1 cellular context compared by ENCODE assay signal in genomic region chr12:124881123-124881522, GRCh38.
TF ChIP-seq lines count a peak whose summit lies in the region.

No MANE protein-coding gene starts in this region.

TF ChIP-seq in HepG2, 621 proteins besides CTCF, POLR2A, EP300 and RAD21 (continued from another document and continues in another):
- TF ChIP-seq, protein P1, sequence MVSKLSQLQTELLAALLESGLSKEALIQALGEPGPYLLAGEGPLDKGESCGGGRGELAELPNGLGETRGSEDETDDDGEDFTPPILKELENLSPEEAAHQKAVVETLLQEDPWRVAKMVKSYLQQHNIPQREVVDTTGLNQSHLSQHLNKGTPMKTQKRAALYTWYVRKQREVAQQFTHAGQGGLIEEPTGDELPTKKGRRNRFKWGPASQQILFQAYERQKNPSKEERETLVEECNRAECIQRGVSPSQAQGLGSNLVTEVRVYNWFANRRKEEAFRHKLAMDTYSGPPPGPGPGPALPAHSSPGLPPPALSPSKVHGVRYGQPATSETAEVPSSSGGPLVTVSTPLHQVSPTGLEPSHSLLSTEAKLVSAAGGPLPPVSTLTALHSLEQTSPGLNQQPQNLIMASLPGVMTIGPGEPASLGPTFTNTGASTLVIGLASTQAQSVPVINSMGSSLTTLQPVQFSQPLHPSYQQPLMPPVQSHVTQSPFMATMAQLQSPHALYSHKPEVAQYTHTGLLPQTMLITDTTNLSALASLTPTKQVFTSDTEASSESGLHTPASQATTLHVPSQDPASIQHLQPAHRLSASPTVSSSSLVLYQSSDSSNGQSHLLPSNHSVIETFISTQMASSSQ (IDR thresholded peaks at IDR 0.05; ENCODE audit: low read depth) = no peak
- TF ChIP-seq, protein P1 (CRISPR knock-in tag; IDR thresholded peaks at IDR 0.05; ENCODE audit: borderline replicate concordance) = peak; percentile 29; the same call in 1 of the 2 replicates
- TF ChIP-seq ZNF543 (CRISPR knock-in tag; IDR thresholded peaks at IDR 0.05) (peak; percentile 74; the same call in 1 of the 2 replicates), RFX3 (CRISPR knock-in tag; IDR thresholded peaks at IDR 0.05) (no peak), TGIF2 (CRISPR knock-in tag; IDR thresholded peaks at IDR 0.05) (peak; percentile 57; the same call in 1 of the 2 replicates), FOXP4 (CRISPR knock-in tag; IDR thresholded peaks at IDR 0.05) (peak; percentile 67; the same call in 1 of the 2 replicates), TMF1 (CRISPR knock-in tag; IDR thresholded peaks at IDR 0.05; ENCODE audit: low read depth) (0 out of 2 replicates have a peak, but pooled peaks have one; percentile 26), ARNTL (CRISPR knock-in tag; IDR thresholded peaks at IDR 0.05) (0 out of 2 replicates have a peak, but pooled peaks have one; percentile 30), SOX5 (CRISPR knock-in tag; IDR thresholded peaks at IDR 0.05; ENCODE audit: borderline replicate concordance) (peak; percentile 81), GATAD1 (CRISPR knock-in tag; IDR thresholded peaks at IDR 0.05) (peak; percentile 54), MAZ (IDR thresholded peaks at IDR 0.05; ENCODE audit: borderline replicate concordance, low read depth, low read length) (no peak), MAZ (CRISPR knock-in tag; IDR thresholded peaks at IDR 0.05; ENCODE audit: low read depth) (no peak), PPARG (CRISPR knock-in tag; conservative IDR thresholded peaks at IDR 0.05) (peak; percentile 32; the same call in 1 of the 2 replicates), HMGXB3 (CRISPR knock-in tag; IDR thresholded peaks at IDR 0.05; ENCODE audit: borderline replicate concordance) (no peak), THAP8 (CRISPR knock-in tag; IDR thresholded peaks at IDR 0.05; ENCODE audit: borderline replicate concordance) (no peak), FOXO1 (CRISPR knock-in tag; IDR thresholded peaks at IDR 0.05) (peak; percentile 49; the same call in 1 of the 2 replicates), MEF2D (CRISPR knock-in tag; IDR thresholded peaks at IDR 0.05) (peak; percentile 72), ZSCAN20 (CRISPR knock-in tag; IDR thresholded peaks at IDR 0.05; ENCODE audit: borderline replicate concordance) (no peak), BORCS8-MEF2B (CRISPR knock-in tag; IDR thresholded peaks at IDR 0.05) (peak; percentile 65; the same call in 1 of the 2 replicates), MEIS2 (CRISPR knock-in tag; IDR thresholded peaks at IDR 0.05) (peak; percentile 79), HOXD1 (CRISPR knock-in tag; IDR thresholded peaks at IDR 0.05) (0 out of 2 replicates have a peak, but pooled peaks have one; percentile 28), BCL6 (CRISPR knock-in tag; IDR thresholded peaks at IDR 0.05) (peak; percentile 69), LCORL (IDR thresholded peaks at IDR 0.05) (no peak), LCORL (CRISPR knock-in tag; IDR thresholded peaks at IDR 0.05) (peak; percentile 59; the same call in 1 of the 2 replicates), ZBTB7B (CRISPR knock-in tag; IDR thresholded peaks at IDR 0.05) (peak; percentile 77; the same call in 1 of the 2 replicates), SMYD3 (CRISPR knock-in tag; IDR thresholded peaks at IDR 0.05) (0 out of 2 replicates have a peak, but pooled peaks have one; percentile 39), SP1 (IDR thresholded peaks at IDR 0.05) (no peak), SP1 (CRISPR knock-in tag; IDR thresholded peaks at IDR 0.05) (0 out of 2 replicates have a peak, but pooled peaks have one; percentile 17), ZNF652 (CRISPR knock-in tag; IDR thresholded peaks at IDR 0.05; ENCODE audit: borderline replicate concordance, low read depth) (peak; percentile 36; the same call in 1 of the 2 replicates), PHB2 (IDR thresholded peaks at IDR 0.05; ENCODE audit: partially characterized antibody) (no peak), ZFYVE20 (CRISPR knock-in tag; IDR thresholded peaks at IDR 0.05; ENCODE audit: borderline replicate concordance, low read depth) (no peak), HIC2 (CRISPR knock-in tag; IDR thresholded peaks at IDR 0.05; ENCODE audit: low read depth) (peak; percentile 61; the same call in 1 of the 2 replicates), ASH2L (IDR thresholded peaks at IDR 0.05; ENCODE audit: insufficient read length, low read depth, low read length) (peak; percentile 57), MEIS1 (CRISPR knock-in tag; IDR thresholded peaks at IDR 0.05; ENCODE audit: borderline replicate concordance) (peak; percentile 32; the same call in 1 of the 2 replicates), THRA (CRISPR knock-in tag; IDR thresholded peaks at IDR 0.05; ENCODE audit: borderline replicate concordance) (peak; percentile 53; the same call in 1 of the 2 replicates), CBX2 (IDR thresholded peaks at IDR 0.05; ENCODE audit: low read depth, low read length) (no peak), CBX2 (CRISPR knock-in tag; IDR thresholded peaks at IDR 0.05; ENCODE audit: low read depth) (no peak)
- TF ChIP-seq, protein P2, sequence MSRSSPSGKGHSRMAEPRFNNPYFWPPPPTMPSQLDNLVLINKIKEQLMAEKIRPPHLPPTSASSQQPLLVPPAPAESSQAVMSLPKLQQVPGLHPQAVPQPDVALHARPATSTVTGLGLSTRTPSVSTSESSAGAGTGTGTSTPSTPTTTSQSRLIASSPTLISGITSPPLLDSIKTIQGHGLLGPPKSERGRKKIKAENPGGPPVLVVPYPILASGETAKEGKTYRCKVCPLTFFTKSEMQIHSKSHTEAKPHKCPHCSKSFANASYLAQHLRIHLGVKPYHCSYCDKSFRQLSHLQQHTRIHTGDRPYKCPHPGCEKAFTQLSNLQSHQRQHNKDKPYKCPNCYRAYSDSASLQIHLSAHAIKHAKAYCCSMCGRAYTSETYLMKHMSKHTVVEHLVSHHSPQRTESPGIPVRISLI (CRISPR knock-in tag; IDR thresholded peaks at IDR 0.05; ENCODE audit: borderline replicate concordance) = peak; percentile 64; the same call in 1 of the 2 replicates
- TF ChIP-seq, protein P3, sequence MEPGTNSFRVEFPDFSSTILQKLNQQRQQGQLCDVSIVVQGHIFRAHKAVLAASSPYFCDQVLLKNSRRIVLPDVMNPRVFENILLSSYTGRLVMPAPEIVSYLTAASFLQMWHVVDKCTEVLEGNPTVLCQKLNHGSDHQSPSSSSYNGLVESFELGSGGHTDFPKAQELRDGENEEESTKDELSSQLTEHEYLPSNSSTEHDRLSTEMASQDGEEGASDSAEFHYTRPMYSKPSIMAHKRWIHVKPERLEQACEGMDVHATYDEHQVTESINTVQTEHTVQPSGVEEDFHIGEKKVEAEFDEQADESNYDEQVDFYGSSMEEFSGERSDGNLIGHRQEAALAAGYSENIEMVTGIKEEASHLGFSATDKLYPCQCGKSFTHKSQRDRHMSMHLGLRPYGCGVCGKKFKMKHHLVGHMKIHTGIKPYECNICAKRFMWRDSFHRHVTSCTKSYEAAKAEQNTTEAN (CRISPR knock-in tag; conservative IDR thresholded peaks at IDR 0.05) = peak; percentile 75
- TF ChIP-seq, protein P4, sequence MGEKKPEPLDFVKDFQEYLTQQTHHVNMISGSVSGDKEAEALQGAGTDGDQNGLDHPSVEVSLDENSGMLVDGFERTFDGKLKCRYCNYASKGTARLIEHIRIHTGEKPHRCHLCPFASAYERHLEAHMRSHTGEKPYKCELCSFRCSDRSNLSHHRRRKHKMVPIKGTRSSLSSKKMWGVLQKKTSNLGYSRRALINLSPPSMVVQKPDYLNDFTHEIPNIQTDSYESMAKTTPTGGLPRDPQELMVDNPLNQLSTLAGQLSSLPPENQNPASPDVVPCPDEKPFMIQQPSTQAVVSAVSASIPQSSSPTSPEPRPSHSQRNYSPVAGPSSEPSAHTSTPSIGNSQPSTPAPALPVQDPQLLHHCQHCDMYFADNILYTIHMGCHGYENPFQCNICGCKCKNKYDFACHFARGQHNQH (CRISPR knock-in tag; IDR thresholded peaks at IDR 0.05) = peak; percentile 74
